ENCODE assay signal across 8 cellular contexts in genomic region chr1:10794724-10795304, GRCh38. TPM values are rescaled to one million over a fixed set of nuclear protein-coding genes. Genes with fewer than 3 reads are reported as not detected.
DNase-seq lines count a peak whose midpoint lies in the region; ATAC-seq and TF ChIP-seq lines count a peak whose summit lies in the region.

No MANE protein-coding gene starts in this region.

- CTCF ChIA-PET in HEK293 (lab: Yijun Ruan, JAX), result interaction anchor here (0.6 to 1.0 kb wide), 3 partner anchors 33 to 265 kb away, joined by 3 read pairs; no protein-coding TSS in a partner anchor

- H3K4me3 ChIP-seq in HEK293 (ENCODE audit: low read depth, low read length), result peak overlapping the region; percentile 57
- H3K4me3 ChIP-seq in brain microvascular endothelial cell (ENCODE audit: low read depth, low read length), result peak overlapping the region; percentile 30
- peak overlapping the region; percentile 69 for H3K4me3 ChIP-seq in lung
- peak overlapping the region; percentile 59 to 71 for H3K4me3 ChIP-seq in vagina

- no peak for TF ChIP-seq POLR2A in vagina (IDR thresholded peaks at IDR 0.05)

- no peaks in the 10 kb centered on the region for H3K9me3 ChIP-seq in HEK293 (ENCODE audit: control insufficient read depth, insufficient read depth, low read depth, low read length)
- H3K9me3 ChIP-seq in lung (ENCODE audit: control insufficient read depth in 2 of 2, insufficient read depth in 1 of 2, low read length in 1 of 2), result no peaks in the 10 kb centered on the region
- no peaks in the 10 kb centered on the region for H3K9me3 ChIP-seq in vagina

- ATAC-seq in lung (ENCODE audit: insufficient read depth, low FRiP score) (no peak), GM18517 (IDR thresholded peaks at IDR 0.05; ENCODE audit: unreplicated experiment) (no peak)

- WGBS in lung, 2 donors, result 0 to 1% methylated on average over 41 to 61 of the region's 61 CpGs

- no peak overlapping the region for H3K27ac ChIP-seq in HEK293 (ENCODE audit: extremely low read depth, low read depth, low read length)
- no peak overlapping the region for H3K27ac ChIP-seq in brain microvascular endothelial cell
- H3K27ac ChIP-seq in lung (ENCODE audit: low read depth in 1 of 2, low read length in 1 of 2), result peak overlapping the region; percentile 83 to 90
- peak overlapping the region; percentile 66 for H3K27ac ChIP-seq in vagina

- H3K4me1 ChIP-seq in HEK293 (ENCODE audit: control insufficient read depth, insufficient read depth, low read length), result peaks cover 17% of the 10 kb centered on the region
- H3K4me1 ChIP-seq in lung (ENCODE audit: control insufficient read depth in 2 of 2, insufficient read depth in 2 of 2, low read length in 2 of 2), result peaks cover 0 to 3% of the 10 kb centered on the region in 2 donors
- H3K4me1 ChIP-seq in vagina, result peaks cover 28% of the 10 kb centered on the region

- intact Hi-C loops in vagina (cut with DNase I) (loop anchor here (10.0 kb wide), 1 partner anchor 110 kb away; no protein-coding TSS in a partner anchor), head of caudate nucleus (cut with DNase I) (no loop called here)

- peak; percentile 32 for DNase-seq in AG08396 (ENCODE audit: low spot score)
- DNase-seq in brain microvascular endothelial cell, result no peak
- DNase-seq in lung (ENCODE audit: low spot score), result no peak
- no peak for DNase-seq in vagina (ENCODE audit: extremely low spot score in 2 of 2)
- DNase-seq in head of caudate nucleus, result no peak
- DNase-seq in SKM-1 (lab: John Stamatoyannopoulos, UW; ENCODE audit: unreplicated experiment), result no peak

- in situ Hi-C loops in brain microvascular endothelial cell (cut with HindIII; ENCODE audit: low pct_ligation_motif_present, low sequenced_read_pairs), result no loop called here

- POLR2A ChIA-PET in HEK293 (lab: Yijun Ruan, JAX), result interaction anchor here (1.4 kb wide), 1 partner anchor 15 kb away, joined by 4 read pairs; no protein-coding TSS in a partner anchor

- H3K36me3 ChIP-seq in HEK293 (ENCODE audit: control insufficient read depth in 2 of 2, insufficient read depth in 1 of 2, low read length in 2 of 2), result no peaks in the 10 kb centered on the region
- no peaks in the 10 kb centered on the region for H3K36me3 ChIP-seq in brain microvascular endothelial cell (replicated peaks)
- no peaks in the 10 kb centered on the region for H3K36me3 ChIP-seq in lung (ENCODE audit: control insufficient read depth in 2 of 2, insufficient read depth in 2 of 2, low read length in 2 of 2)
- no peaks in the 10 kb centered on the region for H3K36me3 ChIP-seq in vagina

- TF ChIP-seq CTCF in HEK293 (tag by site-specific recombination; IDR thresholded peaks at IDR 0.05) (no peak), brain microvascular endothelial cell (IDR thresholded peaks at IDR 0.05; ENCODE audit: low read depth, low read length, missing control alignments) (no peak), lung (IDR thresholded peaks at IDR 0.05; ENCODE audit: control extremely low read depth, extremely low read depth) (no peak), vagina (IDR thresholded peaks at IDR 0.05) (no peak)

- H3K27me3 ChIP-seq in brain microvascular endothelial cell (replicated peaks), result peaks cover 45% of the 10 kb centered on the region
- peaks cover 7% of the 10 kb centered on the region for H3K27me3 ChIP-seq in lung (ENCODE audit: control insufficient read depth, insufficient read depth)
- peaks cover 6% of the 10 kb centered on the region for H3K27me3 ChIP-seq in vagina

TF ChIP-seq in HEK293, 187 proteins besides CTCF, POLR2A, EP300 and RAD21:
- no peak for TF ChIP-seq SP7 (tag by site-specific recombination; IDR thresholded peaks at IDR 0.05)
- 0 out of 2 replicates have a peak, but pooled peaks have one; percentile 3 for TF ChIP-seq SP2 (tag by site-specific recombination; IDR thresholded peaks at IDR 0.05)
- TF ChIP-seq SCRT2 (tag by site-specific recombination; IDR thresholded peaks at IDR 0.05), result peak; percentile 64
- TF ChIP-seq ZNF138 (tag by site-specific recombination; IDR thresholded peaks at IDR 0.05; ENCODE audit: borderline replicate concordance), result no peak
- TF ChIP-seq ZXDB (tag by site-specific recombination; IDR thresholded peaks at IDR 0.05), result 0 out of 2 replicates have a peak, but pooled peaks have one; percentile 17
TF ChIP-seq in HEK293: peak in this region for 3.

RNA-seq across cellular contexts. Expression of gene CASZ1, which starts 1.6 kb away (rescaled TPM):
- total RNA-seq in lung, result 10 to 100 TPM; 61.9 to 69.9 TPM
- polyA plus RNA-seq in lung, result 10 to 100 TPM; 10.3 to 19.2 TPM
- 30.7 TPM for total RNA-seq in vagina

Comparison
In these comparisons a context has a peak if more than half of its experiments do, and no peak if none do; other contexts are left out.
1. H3K27ac ChIP-seq: peak in lung (2 of 2) and vagina (single experiment); none in HEK293 (single experiment) and brain microvascular endothelial cell (single experiment).
2. Peak in every context shown above with its lines, with median percentiles within 50 percentile points of each other: H3K4me3 ChIP-seq.